8 cellular contexts compared by ENCODE assay signal in genomic region chr1:62687903-62688686, GRCh38. TPM values are rescaled to one million over a fixed set of nuclear protein-coding genes. Genes with fewer than 3 reads are reported as not detected.
DNase-seq lines count a peak whose midpoint lies in the region; ATAC-seq and TF ChIP-seq lines count a peak whose summit lies in the region.

DOCK7 (minus strand) TSS chr1:62688386; CDS start chr1:62688264, 122 bp downstream.

- POLR2A ChIA-PET in A673 (lab: Charles Lee; ENCODE audit: low non-redundant PET): no interaction called here

- peak within 1 kb of the TSS; percentile 99 for H3K4me2 ChIP-seq in skeletal muscle satellite cell (ENCODE audit: low read length)

- H3K9me3 ChIP-seq in A673 (ENCODE audit: low read depth, low read length, poor library complexity, severe bottlenecking) (no peaks in the 10 kb centered on the region), skeletal muscle satellite cell (replicated peaks; ENCODE audit: low read length) (no peaks in the 10 kb centered on the region)

- CTCF ChIA-PET in A673 (lab: Charles Lee): no interaction called here

- ATAC-seq in GM18517 (IDR thresholded peaks at IDR 0.05; ENCODE audit: unreplicated experiment) (peak; percentile 66), HG02970 (IDR thresholded peaks at IDR 0.05; ENCODE audit: low FRiP score, unreplicated experiment) (peak; percentile 61)

- H3K4me3 ChIP-seq in A673 (ENCODE audit: low read depth, low read length, poor library complexity, severe bottlenecking) (peak within 1 kb of the TSS; percentile 76), WI38 (ENCODE audit: low read depth, low read length) (peak within 1 kb of the TSS; percentile 85), skeletal muscle satellite cell (ENCODE audit: low read length) (peak within 1 kb of the TSS; percentile 97)

- no peaks in the 10 kb centered on the region for H3K36me3 ChIP-seq in A673 (ENCODE audit: insufficient read depth, low read length, poor library complexity, severe bottlenecking)
- no peaks in the 10 kb centered on the region for H3K36me3 ChIP-seq in skeletal muscle satellite cell (ENCODE audit: insufficient read depth, low read length)

- no TSS peak for BruUV-seq in A673 (replicated peaks; lab: Mats Ljungman, UMichigan)

- peak within 1 kb of the TSS; percentile 82 for H3K9ac ChIP-seq in skeletal muscle satellite cell (ENCODE audit: low read depth, low read length)

- TF ChIP-seq CTCF in A673 (conservative IDR thresholded peaks at IDR 0.05; ENCODE audit: low read depth, low read length) (no peak), WI38 (IDR thresholded peaks at IDR 0.05; ENCODE audit: low read depth, low read length) (no peak)

- H3K27me3 ChIP-seq in A673 (replicated peaks; ENCODE audit: insufficient read depth, low read depth, low read length, poor library complexity) (no peaks in the 10 kb centered on the region), skeletal muscle satellite cell (ENCODE audit: control insufficient read depth, insufficient read depth, low read length) (no peaks in the 10 kb centered on the region)

- H3K4me1 ChIP-seq in A673 (ENCODE audit: insufficient read depth, low read length, poor library complexity, severe bottlenecking): peaks cover 31% of the 10 kb centered on the region
- peaks cover 43% of the 10 kb centered on the region for H3K4me1 ChIP-seq in skeletal muscle satellite cell (ENCODE audit: control insufficient read depth, insufficient read depth, low read length)

- DNase-seq in A673 (ENCODE audit: low spot score) (peak; percentile 89), NCI-H2081 treated with DMSO at 0.1 percent for 48 hours (lab: John Stamatoyannopoulos, UW) (peak; percentile 7), iPS-NIHi11 (ENCODE audit: low spot score) (peak; percentile 89)
- peak; percentile 50 for DNase-seq in central memory CD4-positive, alpha-beta T cell

- intact Hi-C loops in A673 (cut with micrococcal nuclease; ENCODE audit: unreplicated experiment): no loop called here

- peak within 1 kb of the TSS; percentile 87 for H3K27ac ChIP-seq in A673 (ENCODE audit: low read depth, low read length, poor library complexity, severe bottlenecking)

RNA-seq across cellular contexts. Expression of gene DOCK7, which starts in this region (rescaled TPM):
- 60.8 and 66.5 TPM in 2 replicates for total RNA-seq in A673 (2021)
- total RNA-seq in skeletal muscle satellite cell (2012; rRNA removed): 74.0 and 161 TPM in 2 replicates

Comparison
In these comparisons a context has a peak if more than half of its experiments do, and no peak if none do; other contexts are left out.
1. Peak in every context shown above with its lines: DNase-seq, ATAC-seq, H3K4me3 ChIP-seq and H3K27ac ChIP-seq.
2. DNase-seq: peak in every context shown above with its lines; median percentile 89 in A673; 89 in iPS-NIHi11; 50 in central memory CD4-positive, alpha-beta T cell; 7 in NCI-H2081 treated with DMSO at 0.1 percent for 48 hours.